9 cellular contexts compared by ENCODE assay signal in genomic region chr12:51827925-51828818, GRCh38. TPM values are rescaled to one million over a fixed set of nuclear protein-coding genes. Genes with fewer than 3 reads are reported as not detected.
A peak's percentile ranks its signal among the peaks of the same experiment; 100 is the strongest.
DNase-seq lines count a peak whose midpoint lies in the region; ATAC-seq and TF ChIP-seq lines count a peak whose summit lies in the region.
"Had no signal": no experiment of that assay in that cellular context is flagged by ENCODE, and none has a peak within 500 bp of the region (broad histone marks: within the 10 kb centered on the region; RNA-seq: fewer than 3 reads in every experiment).

No MANE protein-coding gene starts in this region.

- TF ChIP-seq CTCF in GM12865 (IDR thresholded peaks at IDR 0.05; ENCODE audit: insufficient read depth, low read depth, low read length, missing control alignments) (no peak), smooth muscle cell (IDR thresholded peaks at IDR 0.05; ENCODE audit: borderline replicate concordance, insufficient read depth, poor library complexity, severe bottlenecking) (no peak), gastrocnemius medialis (IDR thresholded peaks at IDR 0.05 in 4 of 5, conservative IDR thresholded peaks at IDR 0.05 in 1 of 5) (no peak)

- H3F3A ChIP-seq in smooth muscle cell (ENCODE audit: low read depth), result peaks cover 5% of the 10 kb centered on the region

- no peak overlapping the region for H3K9ac ChIP-seq in duodenal mucosa (ENCODE audit: low read depth in 1 of 2, low read length in 2 of 2)
- H3K9ac ChIP-seq in smooth muscle cell (ENCODE audit: low read depth), result no peak overlapping the region

- H2AFZ ChIP-seq in smooth muscle cell (ENCODE audit: low read depth), result no peak overlapping the region

- H3K4me3 Mint-ChIP-seq in immature natural killer cell, result no peak overlapping the region

- peaks cover 16 to 20% of the 10 kb centered on the region in 2 donors for H3K4me1 Mint-ChIP-seq in immature natural killer cell

- H3K36me3 ChIP-seq in duodenal mucosa (ENCODE audit: control insufficient read depth in 1 of 2, insufficient read depth in 2 of 2, low read length in 2 of 2) (no peaks in the 10 kb centered on the region), smooth muscle cell (ENCODE audit: low read depth) (no peaks in the 10 kb centered on the region), gastrocnemius medialis (no peaks in the 10 kb centered on the region)

- ATAC-seq in gastrocnemius medialis, result no peak
- ATAC-seq in GM21529 (IDR thresholded peaks at IDR 0.05; ENCODE audit: unreplicated experiment), result no peak

- intact Hi-C loops in gastrocnemius medialis (cut with DNase I; ENCODE audit: low total_unique reads), result loop anchor here (10.0 kb wide), 1 partner anchor 403 kb away; the partner anchor contains the start of gene SLC4A8

- peaks cover 5% of the 10 kb centered on the region for H3K79me2 ChIP-seq in smooth muscle cell (ENCODE audit: low read depth)

- peaks cover 9 to 11% (median 10%) of the 10 kb centered on the region in 3 donors for H3K27me3 Mint-ChIP-seq in immature natural killer cell (ENCODE audit: low read depth in 3 of 3)

- WGBS in smooth muscle cell (ENCODE audit: low lambda C conversion rate), result 56% methylated on average over 11 of the region's 11 CpGs

- in situ Hi-C loops in gastrocnemius medialis (cut with MboI; ENCODE audit: low sequenced_read_pairs in 4 of 4), result no loop called here

- H3K27ac ChIP-seq in duodenal mucosa (ENCODE audit: low read depth, low read length), result no peak overlapping the region
- H3K27ac ChIP-seq in smooth muscle cell (ENCODE audit: low read depth), result peak overlapping the region; percentile 30
- no peak overlapping the region for H3K27ac ChIP-seq in gastrocnemius medialis
- H3K27ac ChIP-seq: HL-60 had no signal

- H3K4me2 ChIP-seq in smooth muscle cell, result no peak overlapping the region

- H3K4me3 ChIP-seq in GM12865 (ENCODE audit: low read depth, low read length) (no peak overlapping the region), duodenal mucosa (ENCODE audit: low read depth in 1 of 2, low read length in 2 of 2) (peak overlapping the region; percentile 21 to 26), smooth muscle cell (no peak overlapping the region), gastrocnemius medialis (no peak overlapping the region)

- peaks cover 0 to 2% (median 0%) of the 10 kb centered on the region in 6 donors for H3K9me3 Mint-ChIP-seq in immature natural killer cell

- TF ChIP-seq POLR2A in gastrocnemius medialis (IDR thresholded peaks at IDR 0.05), result no peak

- H3K27me3 ChIP-seq in duodenal mucosa (ENCODE audit: control insufficient read depth in 1 of 2, insufficient read depth in 2 of 2, low read length in 2 of 2) (peaks cover 5 to 7% of the 10 kb centered on the region in 2 donors), smooth muscle cell (ENCODE audit: low read depth) (no peaks in the 10 kb centered on the region), gastrocnemius medialis (peaks cover 0 to 16% (median 4%) of the 10 kb centered on the region in 3 donors)

- H3K9me3 ChIP-seq in duodenal mucosa (ENCODE audit: control insufficient read depth in 1 of 2, low read length in 2 of 2), result no peaks in the 10 kb centered on the region
- H3K9me3 ChIP-seq in smooth muscle cell (replicated peaks; ENCODE audit: low read depth), result no peaks in the 10 kb centered on the region
- H3K9me3 ChIP-seq in gastrocnemius medialis, result no peaks in the 10 kb centered on the region

- H3K4me1 ChIP-seq in duodenal mucosa (ENCODE audit: control insufficient read depth in 1 of 2, insufficient read depth in 2 of 2, low read length in 2 of 2), result peaks cover 10 to 20% of the 10 kb centered on the region in 2 donors
- H3K4me1 ChIP-seq in smooth muscle cell (ENCODE audit: low read depth), result peaks cover 28% of the 10 kb centered on the region
- no peaks in the 10 kb centered on the region for H3K4me1 ChIP-seq in gastrocnemius medialis

- peaks cover 30% of the 10 kb centered on the region for H4K20me1 ChIP-seq in smooth muscle cell (ENCODE audit: low read depth)

- no peaks in the 10 kb centered on the region for H3K36me3 Mint-ChIP-seq in immature natural killer cell

- DNase-seq in GM12865 (ENCODE audit: low read depth), result peak; percentile 4
- peak; percentile 40 for DNase-seq in RPMI8226
- DNase-seq in smooth muscle cell (lab: John Stamatoyannopoulos, UW; ENCODE audit: unreplicated experiment), result no peak
- no peak for DNase-seq in immature natural killer cell
- DNase-seq in SKM-1 (lab: John Stamatoyannopoulos, UW; ENCODE audit: unreplicated experiment), result no peak
- no peak for DNase-seq in gastrocnemius medialis

- H3K27ac Mint-ChIP-seq in immature natural killer cell, result no peak overlapping the region

RNA-seq across cellular contexts. Expression of gene FIGNL2, which starts 20.3 kb away (rescaled TPM):
- 2.3 and 2.7 TPM in 2 replicates for total RNA-seq in smooth muscle cell
- polyA plus RNA-seq in smooth muscle cell, result 1.1 TPM in 2 replicates
- polyA plus RNA-seq in immature natural killer cell, result under 1 TPM in 1 of 3 donors, not detected in 2; 0.07 TPM
- total RNA-seq in gastrocnemius medialis, result under 1 TPM in 2 of 4 donors, not detected in 2; 0.07 to 0.25 TPM

RNA-seq across cellular contexts. Expression of gene ANKRD33, which starts 59.7 kb away (rescaled TPM):
- total RNA-seq in smooth muscle cell, result 0.04 TPM in 1 of 2 replicates, not detected in the other
- polyA plus RNA-seq in smooth muscle cell, result 0.89 and 1.3 TPM in 2 replicates
- not detected for polyA plus RNA-seq in immature natural killer cell
- not detected for total RNA-seq in gastrocnemius medialis

Comparison
In these comparisons a context has a peak if more than half of its experiments do, and no peak if none do; other contexts are left out.
1. DNase-seq: peak in GM12865 (single experiment) and RPMI8226 (single experiment); none in smooth muscle cell (single experiment), immature natural killer cell (0 of 3), SKM-1 (single experiment) and gastrocnemius medialis (0 of 2).
2. H3K4me3 ChIP-seq: peak in duodenal mucosa (2 of 2); none in GM12865 (single experiment), smooth muscle cell (single experiment) and gastrocnemius medialis (0 of 4).